19 cellular contexts compared by ENCODE assay signal in the genomic region with DNA sequence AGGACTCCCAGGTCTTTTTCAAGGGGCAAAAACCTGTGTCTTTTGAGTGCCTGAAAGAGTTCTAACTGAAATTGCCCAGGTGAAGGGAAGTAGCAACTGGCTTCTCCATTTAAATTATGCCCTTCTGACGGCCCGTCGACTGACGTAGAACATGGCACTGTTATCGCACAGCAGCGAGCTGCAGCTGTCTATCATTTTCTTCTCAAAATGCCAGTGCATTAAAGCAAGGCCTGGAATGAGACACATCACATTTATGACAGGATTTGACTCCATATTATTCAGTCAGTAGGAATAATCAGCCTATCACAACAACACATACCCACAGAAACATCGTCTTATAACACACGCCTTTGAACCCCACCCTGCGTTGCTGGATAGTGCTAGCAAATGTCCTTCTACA.
"Had no signal": no experiment of that assay in that cellular context is flagged by ENCODE, and none has a peak within 500 bp of the region (broad histone marks: within the 10 kb centered on the region; RNA-seq: fewer than 3 reads in every experiment).

No MANE protein-coding gene starts in this region.

- H3K9me3 ChIP-seq: MG63, SJCRH30 had no signal

- H3K27ac ChIP-seq: SJCRH30 had no signal

- H3K4me3 ChIP-seq: MG63, SJCRH30 had no signal

- H3K27me3 ChIP-seq: MG63, SJCRH30 had no signal

- H3K4me1 ChIP-seq: SJCRH30 had no signal

- H3K36me3 ChIP-seq: MG63 had no signal

- ATAC-seq: SK-N-SH treated with all-trans-retinoic acid at 6 μM for 48 hours had no signal

- DNase-seq: KBM-7, MG63, NCI-H1092, NCI-H1105 treated with DMSO at 0.1 percent for 48 hours, NCI-H1436, NCI-H187, NCI-H2029, NCI-H2081 treated with DMSO at 0.1 percent for 48 hours, NCI-H2171, NCI-H226, NCI-H446, NCI-H510A, NCI-H524 treated with DMSO at 0.1 percent for 48 hours, NCI-H69, NCI-H774, RPMI8226, SHP77 treated with DMSO at 0.1 percent for 48 hours, SJCRH30 had no signal
